10 cellular contexts compared by ENCODE assay signal in genomic region chr14:95463173-95463901, GRCh38.
DNase-seq lines count a peak whose midpoint lies in the region; ATAC-seq and TF ChIP-seq lines count a peak whose summit lies in the region.
"Had no signal": no experiment of that assay in that cellular context is flagged by ENCODE, and none has a peak within 500 bp of the region (broad histone marks: within the 10 kb centered on the region; RNA-seq: fewer than 3 reads in every experiment).

No MANE protein-coding gene starts in this region.

- peak; percentile 7 to 90 (median 63) for DNase-seq in stimulated activated naive CD4-positive, alpha-beta T cell (lab: John Stamatoyannopoulos, UW)
- DNase-seq in stimulated activated naive CD4-positive, alpha-beta T cell treated with Interleukin-2 at 50 U/mL for 16 hours (lab: John Stamatoyannopoulos, UW) = no peak
- peak; percentile 9 to 24 for DNase-seq in erythroblast (lab: John Stamatoyannopoulos, UW)

- peak overlapping the region; percentile 70 for H3K27ac ChIP-seq in VCaP
- H3K27ac ChIP-seq: epithelial cell of prostate had no signal

- ATAC-seq in HG02623 (IDR thresholded peaks at IDR 0.05; ENCODE audit: unreplicated experiment) (no peak), GM21390 (IDR thresholded peaks at IDR 0.05; ENCODE audit: unreplicated experiment) (no peak), HG02798 (IDR thresholded peaks at IDR 0.05; ENCODE audit: poor library complexity, unreplicated experiment) (no peak), HG02588 (IDR thresholded peaks at IDR 0.05; ENCODE audit: unreplicated experiment) (no peak)
- ATAC-seq: HCT116 had no signal

- TF ChIP-seq CTCF in VCaP (conservative IDR thresholded peaks at IDR 0.05) = no peak

- TF ChIP-seq POLR2A in erythroblast (IDR thresholded peaks at IDR 0.05; ENCODE audit: low read length) = no peak
